Comparison of ENCODE assay signal across 10 cellular contexts in genomic region chr3:83928391-83928790, GRCh38.
DNase-seq lines count a peak whose midpoint lies in the region; ATAC-seq and TF ChIP-seq lines count a peak whose summit lies in the region.
"Had no signal": no experiment of that assay in that cellular context is flagged by ENCODE, and none has a peak within 500 bp of the region (broad histone marks: within the 10 kb centered on the region; RNA-seq: fewer than 3 reads in every experiment).

No MANE protein-coding gene starts in this region.

- H3K79me2 ChIP-seq in mesendoderm (ENCODE audit: control insufficient read depth, insufficient read depth, low read length): no peaks in the 10 kb centered on the region

- no peak overlapping the region for H3K23ac ChIP-seq in mesendoderm (ENCODE audit: low read length)

- H3K4me2 ChIP-seq in mesendoderm (ENCODE audit: low read length): no peak overlapping the region

- no CpG with 5 or more reads among the region's 3 CpGs for WGBS in mesendoderm (ENCODE audit: extremely low coverage, insufficient coverage, low lambda C conversion rate)

- H3K56ac ChIP-seq in mesendoderm (ENCODE audit: low read length): no peak overlapping the region

- H2BK15ac ChIP-seq in mesendoderm (replicated peaks; ENCODE audit: low read depth): no peak overlapping the region

- no peak for TF ChIP-seq CTCF in vagina (IDR thresholded peaks at IDR 0.05)

- no peak overlapping the region for H3K4me3 ChIP-seq in mesendoderm (ENCODE audit: low read length)
- no peak overlapping the region for H3K4me3 ChIP-seq in vagina
- H3K4me3 ChIP-seq: tibial artery had no signal

- H2BK120ac ChIP-seq in mesendoderm (ENCODE audit: low read depth, low read length): no peak overlapping the region

- H3K4ac ChIP-seq in mesendoderm (ENCODE audit: low read depth, low read length): no peak overlapping the region

- H3K9ac ChIP-seq in mesendoderm (ENCODE audit: low read length): no peak overlapping the region

- no peak overlapping the region for H4K5ac ChIP-seq in mesendoderm (ENCODE audit: low read length)

- H2AK5ac ChIP-seq in mesendoderm (ENCODE audit: low read length): no peak overlapping the region

- H3K36me3 ChIP-seq in mesendoderm (ENCODE audit: control insufficient read depth, insufficient read depth, low read length) (no peaks in the 10 kb centered on the region), vagina (no peaks in the 10 kb centered on the region)
- H3K36me3 ChIP-seq: tibial artery had no signal

- intact Hi-C loops in vagina (cut with DNase I) (no loop called here), left cardiac atrium (cut with DNase I) (no loop called here)

- no peak overlapping the region for H4K8ac ChIP-seq in mesendoderm (ENCODE audit: low read depth, low read length)

- TF ChIP-seq POLR2A in vagina (IDR thresholded peaks at IDR 0.05): no peak

- peak; percentile 13 for DNase-seq in NCI-H2029 (lab: John Stamatoyannopoulos, UW)
- DNase-seq in NCI-H2029 treated with DMSO at 0.1 percent for 48 hours (lab: John Stamatoyannopoulos, UW): no peak
- DNase-seq in HT-29 (ENCODE audit: low spot score): peak; percentile 47
- peak; percentile 69 for DNase-seq in SKM-1 treated with dmso at 0.1 percent for 144 hours (lab: John Stamatoyannopoulos, UW; ENCODE audit: unreplicated experiment)
- peak; percentile 66 for DNase-seq in mesendoderm
- no peak for DNase-seq in vagina (ENCODE audit: extremely low spot score in 2 of 2)
- no peak for DNase-seq in NCI-H1694 treated with DMSO at 0.1 percent for 48 hours (lab: John Stamatoyannopoulos, UW)
- DNase-seq in left cardiac atrium: no peak
- DNase-seq: activated T-cell treated with anti-CD3 and anti-CD28 coated beads, Interleukin-2, amount 50 U/mL, for 1 hour; tibial artery had no signal

- H3K4me1 ChIP-seq in mesendoderm (ENCODE audit: control insufficient read depth, low read depth, low read length) (no peaks in the 10 kb centered on the region), vagina (no peaks in the 10 kb centered on the region)
- H3K4me1 ChIP-seq: tibial artery had no signal

- H3K79me1 ChIP-seq in mesendoderm (ENCODE audit: low read length): no peaks in the 10 kb centered on the region

- no peak for ATAC-seq in left cardiac atrium

- H3K9me3 ChIP-seq in vagina: peaks cover 4% of the 10 kb centered on the region

- no peak overlapping the region for H2BK5ac ChIP-seq in mesendoderm (ENCODE audit: low read length)

- H3K27me3 ChIP-seq in mesendoderm (ENCODE audit: insufficient read depth, low read length, poor library complexity): no peaks in the 10 kb centered on the region
- no peaks in the 10 kb centered on the region for H3K27me3 ChIP-seq in vagina
- H3K27me3 ChIP-seq: tibial artery had no signal

- H3K18ac ChIP-seq in mesendoderm (ENCODE audit: low read length): no peak overlapping the region

- H3K27ac ChIP-seq in mesendoderm (ENCODE audit: low read depth, low read length) (no peak overlapping the region), vagina (no peak overlapping the region)
- H3K27ac ChIP-seq: tibial artery had no signal

Comparison
In these comparisons a context has a peak if more than half of its experiments do, and no peak if none do; other contexts are left out.
1. DNase-seq: peak in NCI-H2029 (single experiment), HT-29 (single experiment), SKM-1 treated with dmso at 0.1 percent for 144 hours (single experiment) and mesendoderm (single experiment); none in NCI-H2029 treated with DMSO at 0.1 percent for 48 hours (single experiment), vagina (0 of 2), NCI-H1694 treated with DMSO at 0.1 percent for 48 hours (single experiment) and left cardiac atrium (single experiment).